In the genomic region with DNA sequence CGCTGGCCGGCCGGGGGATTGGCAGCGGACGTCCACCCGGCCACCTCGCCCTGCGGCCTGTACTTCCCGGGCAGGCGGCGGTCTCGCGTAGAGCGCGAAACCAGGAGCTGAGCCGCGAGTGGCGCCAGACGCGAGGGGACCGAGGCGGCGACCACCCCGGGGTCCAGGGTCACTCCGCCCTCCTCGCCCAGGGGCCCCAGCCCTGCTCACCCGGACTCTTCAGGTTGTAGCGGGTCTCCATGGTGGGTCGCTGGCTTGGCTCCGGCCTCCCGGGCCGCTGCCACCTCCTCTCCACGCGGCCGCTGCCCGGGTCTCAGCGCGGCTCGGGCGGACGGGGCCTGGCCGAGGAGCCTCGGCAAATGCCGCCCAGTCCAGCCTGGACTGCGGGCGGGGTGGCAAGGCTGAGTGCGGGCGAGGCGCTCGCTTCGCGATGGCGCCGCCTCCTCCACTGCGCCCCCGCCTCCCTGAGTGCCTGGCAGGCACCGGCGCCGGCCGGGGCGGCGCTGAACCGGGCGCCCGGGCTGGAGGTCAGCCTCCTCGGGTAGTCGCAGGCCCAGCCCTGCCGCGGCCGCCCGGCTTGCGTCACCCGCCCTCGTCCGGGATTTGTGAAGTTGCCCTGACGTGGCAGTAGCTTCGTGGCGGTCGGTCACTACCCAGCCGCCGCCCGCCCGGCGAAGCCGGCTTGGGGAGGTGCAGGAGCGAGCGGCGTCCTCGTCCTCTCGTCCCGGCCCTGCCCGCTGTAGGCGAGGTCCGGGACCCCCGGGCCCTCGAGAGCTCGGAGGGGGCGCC, we compare ENCODE assay signal across 8 cellular contexts. TPM values are rescaled to one million over a fixed set of nuclear protein-coding genes. Genes with fewer than 3 reads are reported as not detected.
DNase-seq lines count a peak whose midpoint lies in the region; ATAC-seq and TF ChIP-seq lines count a peak whose summit lies in the region.

A gene with protein sequence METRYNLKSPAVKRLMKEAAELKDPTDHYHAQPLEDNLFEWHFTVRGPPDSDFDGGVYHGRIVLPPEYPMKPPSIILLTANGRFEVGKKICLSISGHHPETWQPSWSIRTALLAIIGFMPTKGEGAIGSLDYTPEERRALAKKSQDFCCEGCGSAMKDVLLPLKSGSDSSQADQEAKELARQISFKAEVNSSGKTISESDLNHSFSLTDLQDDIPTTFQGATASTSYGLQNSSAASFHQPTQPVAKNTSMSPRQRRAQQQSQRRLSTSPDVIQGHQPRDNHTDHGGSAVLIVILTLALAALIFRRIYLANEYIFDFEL (minus strand): TSS at position 394 of the 789 bp plus-strand sequence. CDS start 153 bp downstream, at position 241.

- peak within 1 kb of the TSS; percentile 98 for H3K27ac Mint-ChIP-seq in type B pancreatic cell

- H3K9me2 ChIP-seq in DOHH2 (replicated peaks; ENCODE audit: control insufficient read depth, low read length): no peaks in the 10 kb centered on the region
- no peaks in the 10 kb centered on the region for H3K9me2 ChIP-seq in Karpas-422 (replicated peaks; ENCODE audit: insufficient read depth, low read length)

- H3K27me3 ChIP-seq in DOHH2 (ENCODE audit: control insufficient read depth, low read length): no peaks in the 10 kb centered on the region
- no peaks in the 10 kb centered on the region for H3K27me3 ChIP-seq in Karpas-422 (ENCODE audit: low read length)
- H3K27me3 ChIP-seq in adrenal gland: no peaks in the 10 kb centered on the region
- no peaks in the 10 kb centered on the region for H3K27me3 ChIP-seq in heart left ventricle

- H3K9me3 Mint-ChIP-seq in type B pancreatic cell: no peaks in the 10 kb centered on the region

- ATAC-seq in GM21723 (IDR thresholded peaks at IDR 0.05; ENCODE audit: unreplicated experiment) (peak; percentile 60), heart left ventricle (peak; percentile 90 to 98 (median 96))

- peaks cover 53% of the 10 kb centered on the region for H3K36me3 ChIP-seq in DOHH2 (ENCODE audit: control insufficient read depth, low read length)
- peaks cover 6% of the 10 kb centered on the region; the same call in 1 of the 2 replicates for H3K36me3 ChIP-seq in Karpas-422 (ENCODE audit: insufficient read depth, low read length)
- H3K36me3 ChIP-seq in adrenal gland (replicated peaks in 1 of 2): no peaks in the 10 kb centered on the region
- H3K36me3 ChIP-seq in heart left ventricle: no peaks in the 10 kb centered on the region

- TF ChIP-seq POLR2A in adrenal gland (IDR thresholded peaks at IDR 0.05): peak; percentile 91 to 97
- peak; percentile 84 to 94 for TF ChIP-seq POLR2A in heart left ventricle (IDR thresholded peaks at IDR 0.05)

- intact Hi-C loops in T-helper 1 cell treated with Interleukin-12 subunit alpha and Interleukin-12 subunit beta and Interleukin-4 antibody, amounts not matched to agents 30 ng/mL and 1 ng/mL, for 36 hours (cut with micrococcal nuclease): loop anchor here (1.0 to 10.0 kb wide), 11 partner anchors 8 to 1758 kb away; a partner anchor contains a TSS
- intact Hi-C loops in adrenal gland (cut with DNase I): no loop called here
- intact Hi-C loops in heart left ventricle (cut with DNase I): loop anchor here in 8 of 10 donors (2.0 to 10.0 kb wide), 4 partner anchors 40 to 270 kb away; a partner anchor contains a TSS
- intact Hi-C loops in posterior vena cava (cut with DNase I): no loop called here

- peak within 1 kb of the TSS; percentile 97 for H3K4me3 Mint-ChIP-seq in type B pancreatic cell

- peaks cover 7% of the 10 kb centered on the region for H3K36me3 Mint-ChIP-seq in type B pancreatic cell

- peak within 1 kb of the TSS; percentile 94 for H2AFZ ChIP-seq in Karpas-422 (ENCODE audit: low read length)

- H3K27ac ChIP-seq in DOHH2 (ENCODE audit: low read depth, low read length) (peak within 1 kb of the TSS; percentile 99), Karpas-422 (ENCODE audit: low read length) (peak within 1 kb of the TSS; percentile 92), adrenal gland (peak within 1 kb of the TSS; percentile 91 to 98 (median 96)), heart left ventricle (peak within 1 kb of the TSS; percentile 95 to 100 (median 98))

- peak; percentile 12 for TF ChIP-seq CTCF in DOHH2 (IDR thresholded peaks at IDR 0.05; ENCODE audit: low read depth, low read length, poor library complexity, severe bottlenecking)
- no peak for TF ChIP-seq CTCF in adrenal gland (IDR thresholded peaks at IDR 0.05)
- peak in 2 of 12 donors; percentile 7 to 9 for TF ChIP-seq CTCF in heart left ventricle (IDR thresholded peaks at IDR 0.05)
- TF ChIP-seq CTCF in type B pancreatic cell (conservative IDR thresholded peaks at IDR 0.05): no peak

- peaks cover 25% of the 10 kb centered on the region; the same call in 1 of the 2 replicates for H4K20me1 ChIP-seq in DOHH2 (ENCODE audit: control insufficient read depth, insufficient read depth, low read depth, low read length)
- H4K20me1 ChIP-seq in Karpas-422 (ENCODE audit: insufficient read depth, low read depth, low read length): peaks cover 6% of the 10 kb centered on the region; the same call in 1 of the 2 replicates

- peaks cover 47% of the 10 kb centered on the region for H3K4me1 Mint-ChIP-seq in type B pancreatic cell (ENCODE audit: unreplicated experiment)

- DNase-seq in Karpas-422 (peak; percentile 85), adrenal gland (peak; percentile 94 to 98 (median 96)), heart left ventricle (peak; percentile 95 to 98 (median 97)), posterior vena cava (ENCODE audit: low spot score) (peak; percentile 98), type B pancreatic cell (ENCODE audit: extremely low spot score, unreplicated experiment) (peak; percentile 90)

- peaks cover 77% of the 10 kb centered on the region for H3K79me2 ChIP-seq in DOHH2 (ENCODE audit: control insufficient read depth, low read length)
- peaks cover 46% of the 10 kb centered on the region for H3K79me2 ChIP-seq in Karpas-422 (ENCODE audit: low read length)

- H3F3A ChIP-seq in DOHH2 (ENCODE audit: control insufficient read depth, insufficient read depth): peaks cover 47% of the 10 kb centered on the region

- peak within 1 kb of the TSS; percentile 94 for H3K9ac ChIP-seq in Karpas-422 (ENCODE audit: low read length)

- H3K4me1 ChIP-seq in DOHH2 (ENCODE audit: control insufficient read depth, low read length) (peaks cover 73% of the 10 kb centered on the region), Karpas-422 (ENCODE audit: low read length) (peaks cover 70% of the 10 kb centered on the region), adrenal gland (replicated peaks in 1 of 2) (peaks cover 30 to 47% of the 10 kb centered on the region in 2 donors), heart left ventricle (peaks cover 0 to 57% (median 38%) of the 10 kb centered on the region in 12 donors)

- H3K27me3 Mint-ChIP-seq in type B pancreatic cell: no peaks in the 10 kb centered on the region

- no peaks in the 10 kb centered on the region for H3K9me3 ChIP-seq in DOHH2 (ENCODE audit: control insufficient read depth, insufficient read depth, low read length)
- H3K9me3 ChIP-seq in Karpas-422 (ENCODE audit: low read length): no peaks in the 10 kb centered on the region
- H3K9me3 ChIP-seq in adrenal gland (replicated peaks in 1 of 3): no peaks in the 10 kb centered on the region
- no peaks in the 10 kb centered on the region for H3K9me3 ChIP-seq in heart left ventricle

- WGBS in adrenal gland, 4 donors: 0% methylated on average over 45 to 98 of the region's 98 CpGs; no CpG with 5 or more reads in 1 of the 4 donors
- WGBS in heart left ventricle, 4 donors: 0% methylated on average over 33 to 98 of the region's 98 CpGs

- H3K4me2 ChIP-seq in DOHH2 (ENCODE audit: low read length) (peak within 1 kb of the TSS; percentile 88), Karpas-422 (ENCODE audit: low read depth, low read length, poor library complexity, severe bottlenecking) (peak within 1 kb of the TSS; percentile 93)

- H3K4me3 ChIP-seq in DOHH2 (ENCODE audit: low read length): peak within 1 kb of the TSS; percentile 81
- H3K4me3 ChIP-seq in Karpas-422 (ENCODE audit: low read length): peak within 1 kb of the TSS; percentile 88
- H3K4me3 ChIP-seq in adrenal gland: peak within 1 kb of the TSS; percentile 46 to 81 (median 66)
- H3K4me3 ChIP-seq in heart left ventricle: peak within 1 kb of the TSS; percentile 73 to 99 (median 88)

RNA-seq across cellular contexts. Expression of the gene that starts here (rescaled TPM):
- total RNA-seq in Karpas-422 (2014; rRNA removed; shearing (Covaris generic); ENCODE audit: low replicate concordance): 30.4 and 48.0 TPM in 2 replicates
- total RNA-seq in T-helper 1 cell treated with Interleukin-12 subunit alpha and Interleukin-12 subunit beta and Interleukin-4 antibody, amounts not matched to agents 30 ng/mL and 1 ng/mL, for 36 hours: 37.8 and 39.5 TPM in 2 replicates
- total RNA-seq in adrenal gland (10 to 100 TPM; 27.9 to 55.4 (median 37.9) TPM), heart left ventricle (10 to 100 TPM in 8 of 9 donors, 1 to 10 TPM in 1; 9.8 to 28.2 (median 15.2) TPM), posterior vena cava (10 to 100 TPM; 39.8 to 43.8 TPM), type B pancreatic cell (ENCODE audit: low replicate concordance) (30.6 and 32.0 TPM in 2 replicates)
- polyA plus RNA-seq in adrenal gland (10 to 100 TPM; 18.4 to 65.6 (median 22.4) TPM), heart left ventricle (10 to 100 TPM in 1 of 2 donors, 1 to 10 TPM in 1; 8.9 to 18.1 TPM)

Comparison
In these comparisons a context has a peak if more than half of its experiments do, and no peak if none do; other contexts are left out.
1. Peak in every context shown above with its lines: DNase-seq, ATAC-seq, H3K4me3 ChIP-seq and H3K27ac ChIP-seq.
2. intact Hi-C loops: an anchor here in T-helper 1 cell treated with Interleukin-12 subunit alpha and Interleukin-12 subunit beta and Interleukin-4 antibody, amounts not matched to agents 30 ng/mL and 1 ng/mL, for 36 hours (1.0 to 10.0 kb wide) and heart left ventricle (2.0 to 10.0 kb wide); none called in adrenal gland and posterior vena cava.